In genomic region chr16:59950431-59950830, GRCh38 we compare ENCODE assay signal across 24 cellular contexts.
"Had no signal": no experiment of that assay in that cellular context is flagged by ENCODE, and none has a peak within 500 bp of the region (broad histone marks: within the 10 kb centered on the region; RNA-seq: fewer than 3 reads in every experiment).

No MANE protein-coding gene starts in this region.

- ATAC-seq: activated T-cell treated with anti-CD3 and anti-CD28 coated beads, Interleukin-2, amount 50 U/mL, for 4 hours; body of pancreas; foreskin keratinocyte; left lobe of liver; lower lobe of right lung; naive thymus-derived CD4-positive, alpha-beta T cell; sciatic nerve; stimulated activated memory B cell treated with anti-CD40 and anti-IgM and Interleukin-4, amounts not matched to agents 10 μg/mL and 1 μg/mL and 100 μg/mL, for 72 hours had no signal

- H3K4me1 ChIP-seq: body of pancreas, foreskin keratinocyte, lower lobe of right lung, stomach, suprapubic skin, tibial nerve, uterus had no signal

- H3K27me3 ChIP-seq: body of pancreas, foreskin keratinocyte, neural progenitor cell, stomach, suprapubic skin, tibial nerve, uterus had no signal

- H3K4me3 ChIP-seq: body of pancreas, lower lobe of right lung, neural progenitor cell, smooth muscle cell, stomach, suprapubic skin, tibial nerve, uterus had no signal

- H3K27ac ChIP-seq: body of pancreas, foreskin keratinocyte, lower lobe of right lung, neural progenitor cell, stomach, suprapubic skin, tibial nerve, uterus had no signal

- DNase-seq: activated CD4-positive, alpha-beta T cell treated with anti-CD3 and anti-CD28 coated beads for 1 hour; activated CD8-positive, alpha-beta memory T cell treated with anti-CD3 and anti-CD28 coated beads, Interleukin-2, amount 50 U/mL, for 4 hours; activated naive CD4-positive, alpha-beta T cell treated with Interleukin-2 at 50 U/mL for 16 hours; activated naive CD8-positive, alpha-beta T cell treated with anti-CD3 and anti-CD28 coated beads, Interleukin-2, amount 10 ng/mL, durations not matched to agents 7 days and 5 days; activated T-cell treated with anti-CD3 and anti-CD28 coated beads, Interleukin-2, amount 50 U/mL, for 4 hours; amniotic stem cell; body of pancreas; caudate nucleus; effector CD4-positive, alpha-beta T cell; foreskin keratinocyte; lower lobe of right lung; naive thymus-derived CD4-positive, alpha-beta T cell; posterior cingulate gyrus; stimulated activated CD4-positive, alpha-beta T cell treated with anti-CD3 and anti-CD28 coated beads, Interleukin-15, amount 100 ng/mL, for 24 hours; stomach; T-helper 9 cell; uterus had no signal

- H3K4me2 ChIP-seq: neural progenitor cell, smooth muscle cell had no signal

- H3K9me3 ChIP-seq: body of pancreas, lower lobe of right lung, stomach, uterus had no signal

- H3K36me3 ChIP-seq: lower lobe of right lung, neural progenitor cell, stomach, suprapubic skin, tibial nerve, uterus had no signal

- H3K9ac ChIP-seq: neural progenitor cell had no signal

- H2AFZ ChIP-seq: neural progenitor cell had no signal
